1 cellular context compared by ENCODE assay signal in genomic region chr6:34365781-34366638, GRCh38.
A peak's percentile ranks its signal among the peaks of the same experiment; 100 is the strongest.
TF ChIP-seq lines count a peak whose summit lies in the region.

No MANE protein-coding gene starts in this region.

TF ChIP-seq in HEK293, 187 proteins besides CTCF, POLR2A, EP300 and RAD21:
- TF ChIP-seq, protein P1, sequence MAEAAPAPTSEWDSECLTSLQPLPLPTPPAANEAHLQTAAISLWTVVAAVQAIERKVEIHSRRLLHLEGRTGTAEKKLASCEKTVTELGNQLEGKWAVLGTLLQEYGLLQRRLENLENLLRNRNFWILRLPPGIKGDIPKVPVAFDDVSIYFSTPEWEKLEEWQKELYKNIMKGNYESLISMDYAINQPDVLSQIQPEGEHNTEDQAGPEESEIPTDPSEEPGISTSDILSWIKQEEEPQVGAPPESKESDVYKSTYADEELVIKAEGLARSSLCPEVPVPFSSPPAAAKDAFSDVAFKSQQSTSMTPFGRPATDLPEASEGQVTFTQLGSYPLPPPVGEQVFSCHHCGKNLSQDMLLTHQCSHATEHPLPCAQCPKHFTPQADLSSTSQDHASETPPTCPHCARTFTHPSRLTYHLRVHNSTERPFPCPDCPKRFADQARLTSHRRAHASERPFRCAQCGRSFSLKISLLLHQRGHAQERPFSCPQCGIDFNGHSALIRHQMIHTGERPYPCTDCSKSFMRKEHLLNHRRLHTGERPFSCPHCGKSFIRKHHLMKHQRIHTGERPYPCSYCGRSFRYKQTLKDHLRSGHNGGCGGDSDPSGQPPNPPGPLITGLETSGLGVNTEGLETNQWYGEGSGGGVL (tag by site-specific recombination; IDR thresholded peaks at IDR 0.05): 0 out of 2 replicates have a peak, but pooled peaks have one; percentile 43
- TF ChIP-seq OSR2 (tag by site-specific recombination; IDR thresholded peaks at IDR 0.05) (peak; percentile 85), EGR2 (tag by site-specific recombination; IDR thresholded peaks at IDR 0.05; ENCODE audit: low read depth) (0 out of 2 replicates have a peak, but pooled peaks have one; percentile 8), ZNF596 (tag by site-specific recombination; IDR thresholded peaks at IDR 0.05) (peak; percentile 78; the same call in 1 of the 2 replicates), PRDM1 (tag by site-specific recombination; IDR thresholded peaks at IDR 0.05) (peak; percentile 72)
- TF ChIP-seq, protein P2, sequence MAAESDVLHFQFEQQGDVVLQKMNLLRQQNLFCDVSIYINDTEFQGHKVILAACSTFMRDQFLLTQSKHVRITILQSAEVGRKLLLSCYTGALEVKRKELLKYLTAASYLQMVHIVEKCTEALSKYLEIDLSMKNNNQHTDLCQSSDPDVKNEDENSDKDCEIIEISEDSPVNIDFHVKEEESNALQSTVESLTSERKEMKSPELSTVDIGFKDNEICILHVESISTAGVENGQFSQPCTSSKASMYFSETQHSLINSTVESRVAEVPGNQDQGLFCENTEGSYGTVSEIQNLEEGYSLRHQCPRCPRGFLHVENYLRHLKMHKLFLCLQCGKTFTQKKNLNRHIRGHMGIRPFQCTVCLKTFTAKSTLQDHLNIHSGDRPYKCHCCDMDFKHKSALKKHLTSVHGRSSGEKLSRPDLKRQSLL (tag by site-specific recombination; IDR thresholded peaks at IDR 0.05): peak; percentile 52; the same call in 1 of the 2 replicates
